ENCODE assay signal across 29 cellular contexts in the genomic region with DNA sequence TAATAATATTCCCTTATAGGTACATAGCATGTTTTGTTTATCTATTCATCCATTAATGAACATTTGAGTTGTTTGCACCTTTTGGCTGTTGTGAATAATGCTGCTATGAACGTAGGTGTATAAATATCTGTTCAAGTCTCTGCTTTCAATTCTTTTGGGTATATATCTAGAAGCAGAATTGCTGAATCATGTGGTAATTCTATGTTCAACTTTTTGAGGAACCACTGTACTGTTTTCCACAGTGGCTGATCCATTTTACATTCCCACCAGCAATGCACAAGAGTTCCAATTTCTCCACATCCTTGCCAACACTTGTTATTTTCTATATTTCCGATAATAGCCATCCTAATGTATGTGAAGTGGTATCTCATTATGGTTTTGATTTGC.
"Had no signal": no experiment of that assay in that cellular context is flagged by ENCODE, and none has a peak within 500 bp of the region (broad histone marks: within the 10 kb centered on the region; RNA-seq: fewer than 3 reads in every experiment).

No MANE protein-coding gene starts in this region.

- H3K4me1 ChIP-seq: suprapubic skin, tibial artery, tibial nerve, upper lobe of left lung, upper lobe of right lung, uterus, vagina had no signal

- DNase-seq: stimulated activated CD4-positive, alpha-beta T cell treated with anti-CD3 and anti-CD28 coated beads, Interleukin-2, amount 100 ng/mL, for 48 hours; stimulated activated CD4-positive, alpha-beta T cell treated with anti-CD3 and anti-CD28 coated beads, Interleukin-4, amount 100 ng/mL, for 1 hour; stimulated activated CD4-positive, alpha-beta T cell treated with anti-CD3 and anti-CD28 coated beads, Interleukin-4, amount 100 ng/mL, for 24 hours; stimulated activated CD4-positive, alpha-beta T cell treated with anti-CD3 and anti-CD28 coated beads, Interleukin-4, amount 100 ng/mL, for 4 hours; stimulated activated CD8-positive, alpha-beta memory T cell treated with anti-CD3 and anti-CD28 coated beads, Interleukin-4, amount 100 ng/mL, for 48 hours; stimulated activated naive B cell treated with anti-CD40 and anti-IgM and Interleukin-4, amounts not matched to agents 10 μg/mL and 1 μg/mL and 100 μg/mL, for 72 hours; stimulated activated naive CD4-positive, alpha-beta T cell; stimulated activated naive CD4-positive, alpha-beta T cell treated with Interleukin-2 at 50 U/mL for 16 hours; stimulated activated naive CD8-positive, alpha-beta T cell treated with anti-CD3 and anti-CD28 coated beads, Interleukin-15, amount 100 ng/mL, for 72 hours; stimulated activated naive CD8-positive, alpha-beta T cell treated with anti-CD3 and anti-CD28 coated beads, Interleukin-15, Interleukin-2, amounts not matched to agents 100 U/mL and 50 U/mL, for 24 hours; stomach; substantia nigra; thyroid gland; tibial artery; transverse colon; trophoblast cell; upper lobe of left lung; upper lobe of right lung; uterus had no signal

- H3K27ac ChIP-seq: stomach, suprapubic skin, testis, thoracic aorta, thyroid gland, tibial artery, tibial nerve, transverse colon, upper lobe of left lung, upper lobe of right lung, uterus, vagina had no signal

- H3K9me3 ChIP-seq: stomach, suprapubic skin, testis, thoracic aorta, thyroid gland, tibial artery, tibial nerve, transverse colon, upper lobe of left lung, upper lobe of right lung, uterus, vagina had no signal

- H3K36me3 ChIP-seq: uterus had no signal

- FAIRE-seq: urothelium cell line had no signal

- H3K9me3 Mint-ChIP-seq: stimulated activated effector memory CD8-positive, alpha-beta T cell treated with anti-CD3 and anti-CD28 coated beads, Interleukin-12 subunit alpha, Interleukin-12 subunit beta, amount 100 ng/mL, for 72 hours; stimulated activated memory B cell treated with anti-CD40 and anti-IgM and Interleukin-4, amounts not matched to agents 10 μg/mL and 1 μg/mL and 100 μg/mL, for 72 hours; stimulated activated naive CD8-positive, alpha-beta T cell treated with anti-CD3 and anti-CD28 coated beads, Interleukin-15, Interleukin-2, amounts not matched to agents 100 ng/mL and 50 ng/mL, for 24 hours; type B pancreatic cell had no signal

- H3K4me3 ChIP-seq: stomach, suprapubic skin, testis, thoracic aorta, thyroid gland, tibial artery, tibial nerve, transverse colon, upper lobe of left lung, upper lobe of right lung, uterus, vagina had no signal

- H3K27me3 Mint-ChIP-seq: stimulated activated memory B cell treated with anti-CD40 and anti-IgM and Interleukin-4, amounts not matched to agents 10 μg/mL and 1 μg/mL and 100 μg/mL, for 72 hours; stimulated activated naive B cell treated with anti-CD40 and anti-IgM and Interleukin-4, amounts not matched to agents 10 μg/mL and 1 μg/mL and 100 μg/mL, for 72 hours; stimulated activated naive CD8-positive, alpha-beta T cell treated with anti-CD3 and anti-CD28 coated beads, Interleukin-15, amount 100 ng/mL, for 72 hours; stimulated activated naive CD8-positive, alpha-beta T cell treated with anti-CD3 and anti-CD28 coated beads, Interleukin-15, Interleukin-2, amounts not matched to agents 100 ng/mL and 50 ng/mL, for 24 hours; type B pancreatic cell had no signal

- H3K4me1 Mint-ChIP-seq: stimulated activated effector memory CD8-positive, alpha-beta T cell treated with anti-CD3 and anti-CD28 coated beads, Interleukin-12 subunit alpha, Interleukin-12 subunit beta, amount 100 ng/mL, for 72 hours; stimulated activated memory B cell treated with anti-CD40 and anti-IgM and Interleukin-4, amounts not matched to agents 10 μg/mL and 1 μg/mL and 100 μg/mL, for 72 hours; stimulated activated naive B cell treated with anti-CD40 and anti-IgM and Interleukin-4, amounts not matched to agents 10 μg/mL and 1 μg/mL and 100 μg/mL, for 72 hours; stimulated activated naive CD8-positive, alpha-beta T cell treated with anti-CD3 and anti-CD28 coated beads, Interleukin-15, amount 100 ng/mL, for 72 hours had no signal

- ATAC-seq: stimulated activated effector memory CD8-positive, alpha-beta T cell treated with anti-CD3 and anti-CD28 coated beads, Interleukin-12 subunit alpha, Interleukin-12 subunit beta, amount 100 ng/mL, for 72 hours; stimulated activated memory B cell treated with anti-CD40 and anti-IgM and Interleukin-4, amounts not matched to agents 10 μg/mL and 1 μg/mL and 100 μg/mL, for 72 hours; stimulated activated naive B cell treated with anti-CD40 and anti-IgM and Interleukin-4, amounts not matched to agents 10 μg/mL and 1 μg/mL and 100 μg/mL, for 72 hours; stimulated activated naive CD8-positive, alpha-beta T cell treated with anti-CD3 and anti-CD28 coated beads, Interleukin-15, amount 100 ng/mL, for 72 hours; stimulated activated naive CD8-positive, alpha-beta T cell treated with anti-CD3 and anti-CD28 coated beads, Interleukin-15, Interleukin-2, amounts not matched to agents 100 U/mL and 50 U/mL, for 24 hours; upper lobe of right lung had no signal

- H3K27ac Mint-ChIP-seq: stimulated activated effector memory CD8-positive, alpha-beta T cell treated with anti-CD3 and anti-CD28 coated beads, Interleukin-12 subunit alpha, Interleukin-12 subunit beta, amount 100 ng/mL, for 72 hours; stimulated activated memory B cell treated with anti-CD40 and anti-IgM and Interleukin-4, amounts not matched to agents 10 μg/mL and 1 μg/mL and 100 μg/mL, for 72 hours; stimulated activated naive B cell treated with anti-CD40 and anti-IgM and Interleukin-4, amounts not matched to agents 10 μg/mL and 1 μg/mL and 100 μg/mL, for 72 hours; stimulated activated naive CD8-positive, alpha-beta T cell treated with anti-CD3 and anti-CD28 coated beads, Interleukin-15, Interleukin-2, amounts not matched to agents 100 ng/mL and 50 ng/mL, for 24 hours; type B pancreatic cell had no signal

- H3K27me3 ChIP-seq: stomach, suprapubic skin, testis, thyroid gland, tibial artery, tibial nerve, transverse colon, upper lobe of left lung, upper lobe of right lung, uterus, vagina had no signal

- H3K4me3 Mint-ChIP-seq: stimulated activated effector memory CD8-positive, alpha-beta T cell treated with anti-CD3 and anti-CD28 coated beads, Interleukin-12 subunit alpha, Interleukin-12 subunit beta, amount 100 ng/mL, for 72 hours; stimulated activated memory B cell treated with anti-CD40 and anti-IgM and Interleukin-4, amounts not matched to agents 10 μg/mL and 1 μg/mL and 100 μg/mL, for 72 hours; stimulated activated naive B cell treated with anti-CD40 and anti-IgM and Interleukin-4, amounts not matched to agents 10 μg/mL and 1 μg/mL and 100 μg/mL, for 72 hours; stimulated activated naive CD8-positive, alpha-beta T cell treated with anti-CD3 and anti-CD28 coated beads, Interleukin-15, amount 100 ng/mL, for 72 hours; stimulated activated naive CD8-positive, alpha-beta T cell treated with anti-CD3 and anti-CD28 coated beads, Interleukin-15, Interleukin-2, amounts not matched to agents 100 ng/mL and 50 ng/mL, for 24 hours; type B pancreatic cell had no signal
